Comparison of ENCODE assay signal across 15 cellular contexts in genomic region chr15:69039516-69040225, GRCh38. TPM values are rescaled to one million over a fixed set of nuclear protein-coding genes. Genes with fewer than 3 reads are reported as not detected.
DNase-seq lines count a peak whose midpoint lies in the region; ATAC-seq and TF ChIP-seq lines count a peak whose summit lies in the region.
"Had no signal": no experiment of that assay in that cellular context is flagged by ENCODE, and none has a peak within 500 bp of the region (broad histone marks: within the 10 kb centered on the region; RNA-seq: fewer than 3 reads in every experiment).

No MANE protein-coding gene starts in this region.

- H3K4me3 ChIP-seq in mesendoderm (ENCODE audit: low read length): no peak overlapping the region
- no peak overlapping the region for H3K4me3 ChIP-seq in vagina
- H3K4me3 ChIP-seq: BLaER1 had no signal

- no peaks in the 10 kb centered on the region for H3K36me3 Mint-ChIP-seq in CD4-positive, alpha-beta T cell (ENCODE audit: low read depth)

- no peaks in the 10 kb centered on the region for H3K79me1 ChIP-seq in mesendoderm (ENCODE audit: low read length)

- peak overlapping the region; percentile 80 for H3K23ac ChIP-seq in mesendoderm (ENCODE audit: low read length)

- H3K27ac ChIP-seq in mesendoderm (ENCODE audit: low read depth, low read length): no peak overlapping the region
- H3K27ac ChIP-seq in vagina: no peak overlapping the region
- H3K27ac ChIP-seq in CD4-positive, alpha-beta T cell (ENCODE audit: low read depth, low read length): no peak overlapping the region
- H3K27ac ChIP-seq: BLaER1 had no signal

- H2AK5ac ChIP-seq in mesendoderm (ENCODE audit: low read length): no peak overlapping the region

- no peak for TF ChIP-seq CTCF in vagina (IDR thresholded peaks at IDR 0.05)
- no peak for TF ChIP-seq CTCF in CD4-positive, alpha-beta T cell (IDR thresholded peaks at IDR 0.05)

- H3K4ac ChIP-seq in mesendoderm (ENCODE audit: low read depth, low read length): no peak overlapping the region

- no peak overlapping the region for H3K4me2 ChIP-seq in mesendoderm (ENCODE audit: low read length)
- H3K4me2 ChIP-seq: BLaER1 had no signal

- H3K36me3 ChIP-seq in mesendoderm (ENCODE audit: control insufficient read depth, insufficient read depth, low read length) (no peaks in the 10 kb centered on the region), vagina (no peaks in the 10 kb centered on the region)
- H3K36me3 ChIP-seq: BLaER1 had no signal

- TF ChIP-seq POLR2A in vagina (IDR thresholded peaks at IDR 0.05): no peak

- no peaks in the 10 kb centered on the region for H3K9me3 Mint-ChIP-seq in CD4-positive, alpha-beta T cell
- H3K9me3 Mint-ChIP-seq: HFFc6 had no signal

- H3K4me1 ChIP-seq in mesendoderm (ENCODE audit: control insufficient read depth, low read depth, low read length): no peaks in the 10 kb centered on the region
- no peaks in the 10 kb centered on the region for H3K4me1 ChIP-seq in vagina
- H3K4me1 ChIP-seq: BLaER1 had no signal

- H4K8ac ChIP-seq in mesendoderm (ENCODE audit: low read depth, low read length): no peak overlapping the region

- DNase-seq in activated CD8-positive, alpha-beta memory T cell treated with anti-CD3 and anti-CD28 coated beads for 24 hours: peak; percentile 32
- DNase-seq in activated CD8-positive, alpha-beta memory T cell treated with anti-CD3 and anti-CD28 coated beads, Interleukin-2, amount 50 U/mL, for 4 hours: no peak
- peak; percentile 33 for DNase-seq in activated CD8-positive, alpha-beta memory T cell treated with anti-CD3 and anti-CD28 coated beads, Interleukin-2, amount 50 U/mL, for 48 hours
- DNase-seq in mesendoderm: no peak
- peak; percentile 83 to 89 for DNase-seq in vagina (ENCODE audit: extremely low spot score in 2 of 2)
- DNase-seq in NCI-H748 treated with DMSO at 0.1 percent for 48 hours (lab: John Stamatoyannopoulos, UW): no peak
- DNase-seq in CD4-positive, alpha-beta T cell: no peak
- DNase-seq: 8988T, AML-193, DMS 273 treated with DMSO at 0.1 percent for 48 hours, HCEC 1CT, HFFc6 had no signal

- CTCF ChIA-PET in CD4-positive, alpha-beta T cell (lab: Charles Lee): no interaction called here

- peaks cover 27% of the 10 kb centered on the region for H3K27me3 Mint-ChIP-seq in CD4-positive, alpha-beta T cell

- WGBS in mesendoderm (ENCODE audit: extremely low coverage, insufficient coverage, low lambda C conversion rate): no CpG with 5 or more reads among the region's 6 CpGs

- no peak overlapping the region for H2BK120ac ChIP-seq in mesendoderm (ENCODE audit: low read depth, low read length)

- H3K18ac ChIP-seq in mesendoderm (ENCODE audit: low read length): no peak overlapping the region

- H3K79me2 ChIP-seq in mesendoderm (ENCODE audit: control insufficient read depth, insufficient read depth, low read length): no peaks in the 10 kb centered on the region

- intact Hi-C loops in vagina (cut with DNase I): no loop called here
- intact Hi-C loops in CD4-positive, alpha-beta T cell (cut with DNase I, micrococcal nuclease): no loop called here

- no peak overlapping the region for H3K27ac Mint-ChIP-seq in CD4-positive, alpha-beta T cell
- H3K27ac Mint-ChIP-seq: HFFc6 had no signal

- H3K9ac ChIP-seq in mesendoderm (ENCODE audit: low read length): no peak overlapping the region
- H3K9ac ChIP-seq: BLaER1 had no signal

- H2BK15ac ChIP-seq in mesendoderm (replicated peaks; ENCODE audit: low read depth): no peak overlapping the region

- H3K56ac ChIP-seq in mesendoderm (ENCODE audit: low read length): no peak overlapping the region

- H3K4me3 Mint-ChIP-seq in CD4-positive, alpha-beta T cell: no peak overlapping the region
- H3K4me3 Mint-ChIP-seq: HFFc6 had no signal

- H3K9me3 ChIP-seq in vagina: no peaks in the 10 kb centered on the region
- no peaks in the 10 kb centered on the region for H3K9me3 ChIP-seq in CD4-positive, alpha-beta T cell (ENCODE audit: control insufficient read depth, low read length)
- H3K9me3 ChIP-seq: BLaER1 had no signal

- ATAC-seq in CD4-positive, alpha-beta T cell (ENCODE audit: poor library complexity): no peak

- H3K27me3 ChIP-seq in mesendoderm (ENCODE audit: insufficient read depth, low read length, poor library complexity) (no peaks in the 10 kb centered on the region), vagina (no peaks in the 10 kb centered on the region)
- H3K27me3 ChIP-seq in CD4-positive, alpha-beta T cell (ENCODE audit: control insufficient read depth, insufficient read depth, low read length): peaks cover 5% of the 10 kb centered on the region
- H3K27me3 ChIP-seq: BLaER1 had no signal

- POLR2A ChIA-PET in CD4-positive, alpha-beta T cell (lab: Charles Lee): no interaction called here

- no peak overlapping the region for H4K5ac ChIP-seq in mesendoderm (ENCODE audit: low read length)

- H3K4me1 Mint-ChIP-seq in CD4-positive, alpha-beta T cell (ENCODE audit: low read depth): no peaks in the 10 kb centered on the region

- H2BK5ac ChIP-seq in mesendoderm (ENCODE audit: low read length): no peak overlapping the region

RNA-seq across cellular contexts. Expression of gene NOX5, which starts 25.2 kb away (rescaled TPM):
- not detected for polyA plus RNA-seq in mesendoderm (2013, experiment 1 of 2)
- polyA plus RNA-seq in mesendoderm (2013, experiment 2 of 2): not detected
- total RNA-seq in vagina: 0.74 TPM
- total RNA-seq in CD4-positive, alpha-beta T cell: not detected
- total RNA-seq: Daoy, H4 had no signal

Comparison
In these comparisons a context has a peak if more than half of its experiments do, and no peak if none do; other contexts are left out.
1. DNase-seq: peak in activated CD8-positive, alpha-beta memory T cell treated with anti-CD3 and anti-CD28 coated beads for 24 hours (single experiment), activated CD8-positive, alpha-beta memory T cell treated with anti-CD3 and anti-CD28 coated beads, Interleukin-2, amount 50 U/mL, for 48 hours (single experiment) and vagina (2 of 2); none in activated CD8-positive, alpha-beta memory T cell treated with anti-CD3 and anti-CD28 coated beads, Interleukin-2, amount 50 U/mL, for 4 hours (single experiment), mesendoderm (single experiment), NCI-H748 treated with DMSO at 0.1 percent for 48 hours (single experiment) and CD4-positive, alpha-beta T cell (0 of 10).